Comparison of ENCODE assay signal across 8 cellular contexts in the genomic region with DNA sequence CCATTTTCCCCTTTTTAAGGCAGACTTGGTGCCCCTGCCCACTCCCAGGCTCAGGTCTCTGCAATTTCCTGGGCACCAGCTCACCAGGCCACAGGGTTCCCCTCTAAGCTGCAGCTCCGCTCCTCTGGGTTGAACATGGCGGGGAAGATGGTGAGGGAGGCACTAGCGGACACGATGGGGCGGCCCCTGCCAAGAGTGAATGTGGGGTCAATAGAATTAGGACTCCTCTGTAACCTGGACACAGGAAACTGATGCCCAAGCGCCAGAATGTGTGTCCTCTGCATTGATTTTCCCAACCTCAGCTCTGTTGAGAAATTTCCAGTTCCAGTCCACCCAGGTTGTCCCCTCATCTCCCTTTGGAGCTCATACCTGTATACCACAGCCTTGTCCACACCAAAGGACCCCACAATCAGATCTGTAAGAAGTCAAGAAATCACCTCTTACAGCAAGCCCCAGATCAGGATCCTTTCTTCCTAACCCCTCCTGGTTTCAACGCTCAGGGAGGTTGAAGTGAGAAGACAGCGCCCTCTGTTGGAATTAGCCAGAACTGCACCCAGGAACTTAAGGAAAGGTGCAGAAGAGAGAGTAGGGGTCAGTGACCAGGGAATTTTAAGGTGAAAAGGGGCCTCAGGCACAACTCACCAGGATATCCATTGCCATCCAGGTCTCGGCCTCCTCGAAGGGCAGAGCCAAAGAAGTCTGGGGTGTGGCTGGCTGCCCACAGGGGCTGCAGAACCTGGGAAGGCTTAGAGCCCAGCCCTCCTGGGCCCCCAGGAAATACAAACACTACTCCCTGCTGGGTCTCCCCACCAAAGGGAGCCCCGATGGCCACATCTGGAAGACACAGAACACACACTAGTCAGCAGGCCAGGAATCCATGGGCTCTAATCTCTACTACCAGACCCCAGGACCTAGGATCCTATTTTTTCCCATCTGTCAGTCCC. TPM values are rescaled to one million over a fixed set of nuclear protein-coding genes. Genes with fewer than 3 reads are reported as not detected.
DNase-seq lines count a peak whose midpoint lies in the region; ATAC-seq and TF ChIP-seq lines count a peak whose summit lies in the region.

No MANE protein-coding gene starts in this region.

- H3K27me3 ChIP-seq in KMS-11 (ENCODE audit: insufficient read depth, low read depth) (no peaks in the 10 kb centered on the region; the same call in 1 of the 2 replicates), mammary epithelial cell (ENCODE audit: insufficient read depth, low read length) (no peaks in the 10 kb centered on the region)

- H3K4me1 Mint-ChIP-seq in T-helper 2 cell treated with Interferon-gamma antibody and Interleukin-4, amounts not matched to agents 5 μg/mL and 100 μg/mL, for 36 hours (ENCODE audit: low read depth): peaks cover 15% of the 10 kb centered on the region

- H3K4me2 ChIP-seq in KMS-11 (no peak overlapping the region), mammary epithelial cell (ENCODE audit: insufficient read depth, low read depth, low read length) (no peak overlapping the region)

- H3K4me1 ChIP-seq in KMS-11 (ENCODE audit: low read depth, poor library complexity, severe bottlenecking) (no peaks in the 10 kb centered on the region), mammary epithelial cell (ENCODE audit: insufficient read depth, low read length) (no peaks in the 10 kb centered on the region)

- no peaks in the 10 kb centered on the region for H3K9me3 ChIP-seq in mammary epithelial cell (replicated peaks; ENCODE audit: insufficient read depth, low read length)

- intact Hi-C loops in mammary epithelial cell (cut with micrococcal nuclease): no loop called here

- DNase-seq in Daoy (ENCODE audit: low read depth) (peak; percentile 48), mammary epithelial cell (no peak), lung microvascular endothelial cell (ENCODE audit: low read depth in 2 of 2) (peak; percentile 70 to 81)
- no peak for DNase-seq in T-helper 2 cell treated with Interferon-gamma antibody and Interleukin-4, amounts not matched to agents 5 μg/mL and 100 μg/mL, for 36 hours (ENCODE audit: low spot score)
- DNase-seq in stimulated activated naive CD8-positive, alpha-beta T cell treated with anti-CD3 and anti-CD28 coated beads, Interleukin-15, Interleukin-2, amounts not matched to agents 100 U/mL and 50 U/mL, for 24 hours: peak; percentile 71

- H3K9ac ChIP-seq in KMS-11: no peak overlapping the region
- H3K9ac ChIP-seq in mammary epithelial cell (ENCODE audit: insufficient read depth, low read length): no peak overlapping the region

- H3K4me3 ChIP-seq in KMS-11 (IDR thresholded peaks at IDR 0.05; ENCODE audit: insufficient read depth, low read depth, low read length) (no peak overlapping the region), mammary epithelial cell (replicated peaks in 1 of 3; ENCODE audit: insufficient read depth in 1 of 3, low read depth in 2 of 3, low read length in 3 of 3) (no peak overlapping the region)

- CTCF ChIA-PET in mammary epithelial cell (lab: Charles Lee; ENCODE audit: low non-redundant PET): no interaction called here

- H3K36me3 Mint-ChIP-seq in T-helper 2 cell treated with Interferon-gamma antibody and Interleukin-4, amounts not matched to agents 5 μg/mL and 100 μg/mL, for 36 hours (ENCODE audit: low read depth): peaks cover 78% of the 10 kb centered on the region

- H3K27ac Mint-ChIP-seq in T-helper 2 cell treated with Interferon-gamma antibody and Interleukin-4, amounts not matched to agents 5 μg/mL and 100 μg/mL, for 36 hours: peak overlapping the region; percentile 27

- no peak overlapping the region for H3K4me3 Mint-ChIP-seq in T-helper 2 cell treated with Interferon-gamma antibody and Interleukin-4, amounts not matched to agents 5 μg/mL and 100 μg/mL, for 36 hours

- H4K20me1 ChIP-seq in KMS-11 (ENCODE audit: insufficient read depth): no peaks in the 10 kb centered on the region
- no peaks in the 10 kb centered on the region for H4K20me1 ChIP-seq in mammary epithelial cell (ENCODE audit: insufficient read depth, low read length)

- TF ChIP-seq CTCF in KMS-11 (conservative IDR thresholded peaks at IDR 0.05; ENCODE audit: low read depth, low read length) (peak; percentile 100), mammary epithelial cell (conservative IDR thresholded peaks at IDR 0.05 in 1 of 2, IDR thresholded peaks at IDR 0.05 in 1 of 2; ENCODE audit: extremely low read depth in 1 of 2, insufficient read depth in 1 of 2, low read depth in 1 of 2, low read length in 2 of 2) (peak; percentile 91 to 97)

- H2AFZ ChIP-seq in KMS-11 (ENCODE audit: low read depth) (no peak overlapping the region), mammary epithelial cell (ENCODE audit: low read depth, low read length) (no peak overlapping the region)

- in situ Hi-C loops in mammary epithelial cell (cut with MboI; ENCODE audit: low sequenced_read_pairs in 2 of 2): loop anchor here in 1 of 2 donors (5.0 kb wide), 1 partner anchor 33 kb away; no protein-coding TSS in a partner anchor

- no peak for ATAC-seq in stimulated activated naive CD8-positive, alpha-beta T cell treated with anti-CD3 and anti-CD28 coated beads, Interleukin-15, Interleukin-2, amounts not matched to agents 100 U/mL and 50 U/mL, for 24 hours
- ATAC-seq in HG03457 (IDR thresholded peaks at IDR 0.05; ENCODE audit: unreplicated experiment) (no peak), HG03175 (IDR thresholded peaks at IDR 0.05; ENCODE audit: unreplicated experiment) (no peak)

- 62% methylated on average over 10 of the region's 11 CpGs for WGBS in mammary epithelial cell (ENCODE audit: low coverage, missing lambda C conversion rate)

- H3K27me3 Mint-ChIP-seq in T-helper 2 cell treated with Interferon-gamma antibody and Interleukin-4, amounts not matched to agents 5 μg/mL and 100 μg/mL, for 36 hours (ENCODE audit: low read depth): no peaks in the 10 kb centered on the region

- BruUV-seq in mammary epithelial cell (replicated peaks; lab: Mats Ljungman, UMichigan): no TSS peak

- H3K9me3 Mint-ChIP-seq in T-helper 2 cell treated with Interferon-gamma antibody and Interleukin-4, amounts not matched to agents 5 μg/mL and 100 μg/mL, for 36 hours: no peaks in the 10 kb centered on the region

- no peaks in the 10 kb centered on the region for H3K36me3 ChIP-seq in KMS-11 (ENCODE audit: insufficient read depth)
- H3K36me3 ChIP-seq in mammary epithelial cell (ENCODE audit: insufficient read depth, low read length): peaks cover 76% of the 10 kb centered on the region

- no peaks in the 10 kb centered on the region for H3K79me2 ChIP-seq in KMS-11 (ENCODE audit: insufficient read depth, low read depth)
- peaks cover 21% of the 10 kb centered on the region for H3K79me2 ChIP-seq in mammary epithelial cell (ENCODE audit: insufficient read depth, low read length)

- H3K27ac ChIP-seq in KMS-11: no peak overlapping the region
- H3K27ac ChIP-seq in mammary epithelial cell (ENCODE audit: insufficient read depth, low read depth, low read length): no peak overlapping the region

- dilution Hi-C loops in mammary epithelial cell (cut with HindIII; ENCODE audit: low sequenced_read_pairs): no loop called here

RNA-seq across cellular contexts. Expression of gene ITGA5, which starts 14.7 kb away (rescaled TPM):
- 91.0 and 107 TPM in 2 replicates for total RNA-seq in Daoy (2014; rRNA removed; shearing (Covaris generic))
- total RNA-seq in mammary epithelial cell: 100 to 1,000 TPM in 1 of 2 donors, 10 to 100 TPM in 1; 74.2 to 128 TPM
- polyA plus RNA-seq in mammary epithelial cell: 119 TPM
- polyA minus RNA-seq in mammary epithelial cell: 238 TPM
- total RNA-seq in lung microvascular endothelial cell: 257 and 294 TPM in 2 replicates

RNA-seq across cellular contexts. Expression of gene ZNF385A, which starts 19.8 kb away (rescaled TPM):
- total RNA-seq in Daoy (2014; rRNA removed; shearing (Covaris generic)): 0.34 TPM in 1 of 2 replicates, not detected in the other
- total RNA-seq in mammary epithelial cell (100 to 1,000 TPM in 1 of 2 donors, 10 to 100 TPM in 1; 16.0 to 102 TPM), lung microvascular endothelial cell (0.65 and 0.99 TPM in 2 replicates)
- 11.7 TPM for polyA plus RNA-seq in mammary epithelial cell
- polyA minus RNA-seq in mammary epithelial cell: 124 TPM

RNA-seq across cellular contexts. Expression of gene GPR84, which starts 40.0 kb away (rescaled TPM):
- total RNA-seq in Daoy (2014; rRNA removed; shearing (Covaris generic)): not detected in 2 replicates
- total RNA-seq in mammary epithelial cell (under 1 TPM; 0.17 to 0.33 TPM), lung microvascular endothelial cell (under 0.01 TPM in 1 of 2 replicates, not detected in the other)
- 0.11 TPM for polyA plus RNA-seq in mammary epithelial cell
- polyA minus RNA-seq in mammary epithelial cell: not detected

Comparison
In these comparisons a context has a peak if more than half of its experiments do, and no peak if none do; other contexts are left out.
1. DNase-seq: peak in Daoy (single experiment), lung microvascular endothelial cell (2 of 2) and stimulated activated naive CD8-positive, alpha-beta T cell treated with anti-CD3 and anti-CD28 coated beads, Interleukin-15, Interleukin-2, amounts not matched to agents 100 U/mL and 50 U/mL, for 24 hours (single experiment); none in T-helper 2 cell treated with Interferon-gamma antibody and Interleukin-4, amounts not matched to agents 5 μg/mL and 100 μg/mL, for 36 hours (single experiment) and mammary epithelial cell (single experiment).